ENCODE assay signal across 10 cellular contexts in genomic region chr10:80509403-80510161, GRCh38. TPM values are rescaled to one million over a fixed set of nuclear protein-coding genes. Genes with fewer than 3 reads are reported as not detected.
DNase-seq lines count a peak whose midpoint lies in the region; ATAC-seq, FAIRE-seq and TF ChIP-seq lines count a peak whose summit lies in the region.
"Had no signal": no experiment of that assay in that cellular context is flagged by ENCODE, and none has a peak within 500 bp of the region (broad histone marks: within the 10 kb centered on the region; RNA-seq: fewer than 3 reads in every experiment).

No MANE protein-coding gene starts in this region.

- TF ChIP-seq POLR2A in spleen (IDR thresholded peaks at IDR 0.05), result no peak

- DNase-seq in HT1080 (ENCODE audit: low read depth) (peak; percentile 97), astrocyte (ENCODE audit: low read depth) (peak; percentile 82), right cardiac atrium (peak in 2 of 3 donors; percentile 61 to 62), spleen (peak; percentile 77), posterior vena cava (ENCODE audit: low spot score) (no peak), MM.1S (no peak), NCI-H2081 (lab: John Stamatoyannopoulos, UW) (no peak), KG1 (lab: John Stamatoyannopoulos, UW) (no peak)
- DNase-seq: stimulated activated CD4-positive, alpha-beta T cell treated with anti-CD3 and anti-CD28 coated beads, Interleukin-1b, Interleukin-23, amount 100 ng/mL, for 48 hours; T-helper 9 cell had no signal

- H3K4me2 ChIP-seq in astrocyte (ENCODE audit: low read length) (peak overlapping the region; percentile 57), MM.1S (ENCODE audit: low read depth, low read length) (no peak overlapping the region)

- H3K4me3 ChIP-seq in astrocyte (ENCODE audit: insufficient read depth, low read depth, low read length) (no peak overlapping the region), right cardiac atrium (ENCODE audit: low read length) (no peak overlapping the region), spleen (no peak overlapping the region), MM.1S (ENCODE audit: low read length) (no peak overlapping the region)

- H3K9me2 ChIP-seq in MM.1S (replicated peaks; ENCODE audit: insufficient read depth, low read length), result no peaks in the 10 kb centered on the region

- H3K4me1 ChIP-seq in astrocyte (ENCODE audit: insufficient read depth, low read length) (peaks cover 51% of the 10 kb centered on the region), right cardiac atrium (ENCODE audit: control insufficient read depth, insufficient read depth, low read length) (peaks cover 12% of the 10 kb centered on the region), spleen (peaks cover 12 to 79% (median 51%) of the 10 kb centered on the region in 6 donors), MM.1S (ENCODE audit: low read length) (no peaks in the 10 kb centered on the region)

- H3K27me3 ChIP-seq in astrocyte (ENCODE audit: insufficient read depth, low read length), result no peaks in the 10 kb centered on the region
- no peaks in the 10 kb centered on the region for H3K27me3 ChIP-seq in right cardiac atrium (ENCODE audit: control insufficient read depth, insufficient read depth)
- no peaks in the 10 kb centered on the region for H3K27me3 ChIP-seq in spleen (replicated peaks in 1 of 7)
- H3K27me3 ChIP-seq in MM.1S (replicated peaks; ENCODE audit: insufficient read depth, low read length), result no peaks in the 10 kb centered on the region

- H3K9me3 ChIP-seq in astrocyte (ENCODE audit: insufficient read depth, low read depth, low read length), result no peaks in the 10 kb centered on the region
- no peaks in the 10 kb centered on the region for H3K9me3 ChIP-seq in right cardiac atrium (ENCODE audit: control insufficient read depth, low read length)
- H3K9me3 ChIP-seq in spleen, result no peaks in the 10 kb centered on the region
- no peaks in the 10 kb centered on the region for H3K9me3 ChIP-seq in MM.1S (replicated peaks; ENCODE audit: insufficient read depth, low read length)

- FAIRE-seq in astrocyte (lab: Jason Lieb, UNC), result no peak

- intact Hi-C loops in right cardiac atrium (cut with DNase I) (loop anchor here (5.0 to 10.0 kb wide), 3 partner anchors 57 to 127 kb away; partner anchors contain the start of gene TSPAN14 (in 1 of the 4)), spleen (cut with DNase I; ENCODE audit: low total_unique reads) (loop anchor here (10.0 kb wide), 1 partner anchor 125 kb away; no protein-coding TSS in a partner anchor), posterior vena cava (cut with DNase I) (loop anchor here in 1 of 2 donors (5.0 to 10.0 kb wide), 2 partner anchors 62 to 415 kb away; no protein-coding TSS in a partner anchor)

- peak overlapping the region; percentile 86 for H3K27ac Mint-ChIP-seq in astrocyte (ENCODE audit: unreplicated experiment)

- H3K27me3 Mint-ChIP-seq in astrocyte (ENCODE audit: low read depth, unreplicated experiment), result no peaks in the 10 kb centered on the region

- H3K27ac ChIP-seq in astrocyte (ENCODE audit: low read depth, low read length) (peak overlapping the region; percentile 69), right cardiac atrium (ENCODE audit: low read length) (peak overlapping the region; percentile 67), spleen (peak overlapping the region in 6 of 8 donors; percentile 38 to 80 (median 61)), MM.1S (ENCODE audit: low read length) (no peak overlapping the region)

- WGBS in right cardiac atrium, result 56% methylated on average over 18 of the region's 18 CpGs
- 65 to 76% (median 69%) methylated on average over 18 of the region's 18 CpGs for WGBS in spleen, 5 donors

- peaks cover 28% of the 10 kb centered on the region for H3K36me3 Mint-ChIP-seq in astrocyte (ENCODE audit: low read depth, unreplicated experiment)

- H3K4me1 Mint-ChIP-seq in astrocyte (ENCODE audit: low read depth, unreplicated experiment), result peaks cover 50% of the 10 kb centered on the region

- H3K9ac ChIP-seq in astrocyte (ENCODE audit: low read length), result peak overlapping the region; percentile 34
- no peak overlapping the region for H3K9ac ChIP-seq in MM.1S (ENCODE audit: low read length)

- TF ChIP-seq CTCF in astrocyte (IDR thresholded peaks at IDR 0.05; ENCODE audit: insufficient read depth, low read depth, low read length), result no peak
- no peak for TF ChIP-seq CTCF in spleen (IDR thresholded peaks at IDR 0.05 in 8 of 11, conservative IDR thresholded peaks at IDR 0.05 in 3 of 11)
- TF ChIP-seq CTCF in MM.1S (IDR thresholded peaks at IDR 0.05; ENCODE audit: low read length), result no peak

- H2AFZ ChIP-seq in astrocyte (ENCODE audit: low read depth, low read length) (no peak overlapping the region), MM.1S (ENCODE audit: low read length) (no peak overlapping the region)

- H4K20me1 ChIP-seq in astrocyte (ENCODE audit: insufficient read depth, low read length) (no peaks in the 10 kb centered on the region), MM.1S (ENCODE audit: insufficient read depth, low read length) (no peaks in the 10 kb centered on the region)

- H3K79me2 ChIP-seq in astrocyte (ENCODE audit: insufficient read depth, low read length) (peaks cover 28% of the 10 kb centered on the region), MM.1S (ENCODE audit: low read length) (no peaks in the 10 kb centered on the region)

- ATAC-seq in right cardiac atrium, result peak; percentile 50 to 85

- H3K4me3 Mint-ChIP-seq in astrocyte (ENCODE audit: unreplicated experiment), result peak overlapping the region; percentile 65

- peaks cover 31% of the 10 kb centered on the region for H3K36me3 ChIP-seq in astrocyte (ENCODE audit: insufficient read depth, low read length)
- H3K36me3 ChIP-seq in spleen, result peaks cover 0 to 100% (median 64%) of the 10 kb centered on the region in 6 donors
- H3K36me3 ChIP-seq in MM.1S (replicated peaks; ENCODE audit: insufficient read depth, low read length), result no peaks in the 10 kb centered on the region

- no peaks in the 10 kb centered on the region for H3K9me3 Mint-ChIP-seq in astrocyte (ENCODE audit: unreplicated experiment)

- H3F3A ChIP-seq in MM.1S (ENCODE audit: insufficient read depth, low read length), result no peaks in the 10 kb centered on the region

RNA-seq across cellular contexts. Expression of gene SH2D4B, which starts 28.1 kb away (rescaled TPM):
- total RNA-seq in HT1080 (2014; rRNA removed; shearing (Covaris generic)), result 0.05 TPM in 1 of 2 replicates, not detected in the other
- polyA plus RNA-seq in HT1080 (2015; cell fraction: cytosol; rRNA removed), result 0.09 and 0.34 TPM in 2 replicates
- 0.05 TPM in 1 of 2 replicates, not detected in the other for polyA plus RNA-seq in HT1080 (2015; cell fraction: nucleus; rRNA removed)
- 0.07 TPM in 1 of 2 replicates, not detected in the other for total RNA-seq in astrocyte
- total RNA-seq in right cardiac atrium, result not detected
- not detected for polyA plus RNA-seq in right cardiac atrium
- total RNA-seq in spleen, result under 1 TPM in 5 of 7 donors, not detected in 2; 0.11 to 0.46 (median 0.21) TPM
- under 1 TPM; 0.08 to 0.11 (median 0.10) TPM for polyA plus RNA-seq in spleen
- under 1 TPM in 1 of 2 donors, not detected in 1; 0.10 TPM for total RNA-seq in posterior vena cava

RNA-seq across cellular contexts. Expression of gene TSPAN14, which starts 55.5 kb away (rescaled TPM):
- total RNA-seq in HT1080 (2014; rRNA removed; shearing (Covaris generic)), result 26.8 and 43.1 TPM in 2 replicates
- polyA plus RNA-seq in HT1080 (2015; cell fraction: cytosol; rRNA removed), result 103 and 107 TPM in 2 replicates
- 81.8 and 97.5 TPM in 2 replicates for polyA plus RNA-seq in HT1080 (2015; cell fraction: nucleus; rRNA removed)
- 134 and 140 TPM in 2 replicates for total RNA-seq in astrocyte
- total RNA-seq in right cardiac atrium, result 10 to 100 TPM; 24.4 to 44.1 (median 34.1) TPM
- polyA plus RNA-seq in right cardiac atrium, result 27.6 TPM
- total RNA-seq in spleen, result 100 to 1,000 TPM in 6 of 7 donors, 10 to 100 TPM in 1; 81.3 to 172 (median 129) TPM
- 10 to 100 TPM; 13.3 to 32.5 (median 24.6) TPM for polyA plus RNA-seq in spleen
- 10 to 100 TPM; 56.6 to 57.4 TPM for total RNA-seq in posterior vena cava

Comparison
In these comparisons a context has a peak if more than half of its experiments do, and no peak if none do; other contexts are left out.
1. DNase-seq: peak in HT1080 (single experiment), astrocyte (single experiment), right cardiac atrium (2 of 3) and spleen (single experiment); none in posterior vena cava (single experiment), MM.1S (single experiment), NCI-H2081 (0 of 2) and KG1 (single experiment).